In the genomic region with DNA sequence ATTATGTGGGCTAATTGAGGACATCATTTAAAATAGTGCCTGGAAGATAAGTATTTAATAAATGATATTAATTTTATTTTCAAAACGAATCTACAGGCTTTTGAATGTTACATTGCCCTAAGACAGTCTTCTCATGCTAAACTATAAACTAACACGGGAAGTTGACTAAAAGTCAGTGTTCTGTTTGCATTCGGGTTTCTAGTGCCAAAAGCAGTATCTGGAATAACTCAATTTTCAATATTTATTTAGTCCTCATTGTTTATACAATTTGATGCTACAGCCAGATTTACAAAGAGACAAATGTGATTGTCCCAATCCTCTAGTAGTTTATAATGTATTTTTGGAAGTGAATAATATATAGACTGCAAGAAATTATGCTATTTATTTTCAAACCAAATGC, we compare ENCODE assay signal across 21 cellular contexts.
DNase-seq lines count a peak whose midpoint lies in the region; ATAC-seq and TF ChIP-seq lines count a peak whose summit lies in the region.
"Had no signal": no experiment of that assay in that cellular context is flagged by ENCODE, and none has a peak within 500 bp of the region (broad histone marks: within the 10 kb centered on the region; RNA-seq: fewer than 3 reads in every experiment).

No MANE protein-coding gene starts in this region.

- H3K4me1 ChIP-seq in PC-3 (ENCODE audit: insufficient read depth, low read length) (no peaks in the 10 kb centered on the region), sigmoid colon (peaks cover 0 to 44% (median 28%) of the 10 kb centered on the region in 4 donors)
- H3K4me1 ChIP-seq: BLaER1 treated with 17β-estradiol and CSF1 and Interleukin-3, amounts not matched to agents 10 nM and 100 nM had no signal

- DNase-seq in LNCaP clone FGC (ENCODE audit: low read depth) (peak; percentile 59), PC-3 (no peak), left lobe of liver (ENCODE audit: low spot score) (no peak), sigmoid colon (no peak), COLO668 (lab: John Stamatoyannopoulos, UW; ENCODE audit: unreplicated experiment) (no peak), SIG-M5 treated with dmso at 0.1 percent for 504 hours (lab: John Stamatoyannopoulos, UW; ENCODE audit: unreplicated experiment) (no peak)
- DNase-seq in activated effector memory CD4-positive, alpha-beta T cell treated with Interleukin-2 at 50 U/mL for 16 hours, result no peak
- DNase-seq: 8988T; ACHN; AML-193; CD4-positive, alpha-beta T cell; CD8-positive, alpha-beta T cell; COR-L47; DMS 273 treated with DMSO at 0.1 percent for 48 hours; DMS153; DMS53; DMS79; DND-41; EL; GDM1 had no signal

- no peaks in the 10 kb centered on the region for H3F3A ChIP-seq in PC-3 (ENCODE audit: low read length, unreplicated experiment)

- no peak overlapping the region for H3K27ac ChIP-seq in PC-3 (ENCODE audit: low read length)
- peak overlapping the region in 3 of 4 donors; percentile 49 to 58 (median 55) for H3K27ac ChIP-seq in sigmoid colon
- H3K27ac ChIP-seq: BLaER1 treated with 17β-estradiol and CSF1 and Interleukin-3, amounts not matched to agents 10 nM and 100 nM had no signal

- ATAC-seq in PC-3 (peak; percentile 43), left lobe of liver (peak; percentile 83)
- ATAC-seq: CD8-positive, alpha-beta T cell had no signal

- TF ChIP-seq POLR2A in sigmoid colon (IDR thresholded peaks at IDR 0.05), result no peak

- H3K9me2 ChIP-seq in PC-3 (replicated peaks; ENCODE audit: low read length), result no peaks in the 10 kb centered on the region

- no peaks in the 10 kb centered on the region for H4K20me1 ChIP-seq in PC-3 (ENCODE audit: low read length)
- H4K20me1 ChIP-seq: BLaER1 treated with 17β-estradiol and CSF1 and Interleukin-3, amounts not matched to agents 10 nM and 100 nM had no signal

- no TSS peak for BruUV-seq in PC-3 (replicated peaks; lab: Mats Ljungman, UMichigan)

- WGBS in sigmoid colon, 2 donors, result 37 to 57% methylated on average over 3 of the region's 3 CpGs

- H3K4me3 ChIP-seq in LNCaP clone FGC (ENCODE audit: low read depth, low read length), result no peak overlapping the region
- H3K4me3 ChIP-seq in PC-3 (ENCODE audit: low read length), result no peak overlapping the region
- no peak overlapping the region for H3K4me3 ChIP-seq in sigmoid colon
- H3K4me3 ChIP-seq: BLaER1 treated with 17β-estradiol and CSF1 and Interleukin-3, amounts not matched to agents 10 nM and 100 nM had no signal

- H2AFZ ChIP-seq in PC-3 (ENCODE audit: low read length), result no peak overlapping the region

- no peaks in the 10 kb centered on the region for H3K27me3 ChIP-seq in PC-3 (ENCODE audit: low read length)
- no peaks in the 10 kb centered on the region for H3K27me3 ChIP-seq in sigmoid colon
- H3K27me3 ChIP-seq: BLaER1 treated with 17β-estradiol and CSF1 and Interleukin-3, amounts not matched to agents 10 nM and 100 nM had no signal

- TF ChIP-seq EP300 in sigmoid colon (IDR thresholded peaks at IDR 0.05), result no peak

- CTCF ChIA-PET in PC-3 (lab: Charles Lee), result no interaction called here

- POLR2A ChIA-PET in PC-3 (lab: Charles Lee; ENCODE audit: unreplicated experiment), result no interaction called here

- intact Hi-C loops in PC-3 (cut with micrococcal nuclease) (no loop called here), sigmoid colon (cut with DNase I) (no loop called here)

- no peak for TF ChIP-seq CTCF in LNCaP clone FGC (IDR thresholded peaks at IDR 0.05; ENCODE audit: control insufficient read depth, extremely low read depth, insufficient read depth)
- TF ChIP-seq CTCF in PC-3 (conservative IDR thresholded peaks at IDR 0.05; ENCODE audit: low read depth, low read length), result no peak
- TF ChIP-seq CTCF in sigmoid colon (IDR thresholded peaks at IDR 0.05), result no peak

- H3K36me3 ChIP-seq in PC-3 (ENCODE audit: low read depth, low read length) (no peaks in the 10 kb centered on the region), sigmoid colon (no peaks in the 10 kb centered on the region)
- H3K36me3 ChIP-seq: BLaER1 treated with 17β-estradiol and CSF1 and Interleukin-3, amounts not matched to agents 10 nM and 100 nM had no signal

- no peaks in the 10 kb centered on the region for H3K79me2 ChIP-seq in PC-3 (ENCODE audit: low read length)

- H3K9ac ChIP-seq in PC-3 (ENCODE audit: low read length), result no peak overlapping the region
- H3K9ac ChIP-seq: BLaER1 treated with 17β-estradiol and CSF1 and Interleukin-3, amounts not matched to agents 10 nM and 100 nM had no signal

- H3K9me3 ChIP-seq in PC-3 (ENCODE audit: low read length) (no peaks in the 10 kb centered on the region), sigmoid colon (no peaks in the 10 kb centered on the region)
- H3K9me3 ChIP-seq: BLaER1 treated with 17β-estradiol and CSF1 and Interleukin-3, amounts not matched to agents 10 nM and 100 nM had no signal

- H3K4me2 ChIP-seq in PC-3 (ENCODE audit: low read length), result no peak overlapping the region
- H3K4me2 ChIP-seq: BLaER1 treated with 17β-estradiol and CSF1 and Interleukin-3, amounts not matched to agents 10 nM and 100 nM had no signal
